Comparison of ENCODE assay signal across 11 cellular contexts in genomic region chr17:79899584-79899983, GRCh38.
"Had no signal": no experiment of that assay in that cellular context is flagged by ENCODE, and none has a peak within 500 bp of the region (broad histone marks: within the 10 kb centered on the region; RNA-seq: fewer than 3 reads in every experiment).

No MANE protein-coding gene starts in this region.

- H3K27ac Mint-ChIP-seq: GM23338, H9, HFFc6 had no signal

- ATAC-seq: GM23338 had no signal

- DNase-seq: H9, HCEC 1CT, HFFc6, IMR-90, Karpas-422, KBM-7 had no signal

- FAIRE-seq: H1, H54 had no signal

- H3K27ac ChIP-seq: HL-60, KMS-11 had no signal

- H3K9me3 Mint-ChIP-seq: HFFc6 had no signal

- H3K9ac ChIP-seq: KMS-11 had no signal

- H3K4me3 ChIP-seq: GM23338 had no signal

- H3K4me2 ChIP-seq: GM23338, KMS-11 had no signal

- H2AFZ ChIP-seq: GM23338 had no signal

- H3K4me3 Mint-ChIP-seq: GM23338, H9, HFFc6 had no signal
